2 cellular contexts compared by ENCODE assay signal in genomic region chr19:6869151-6869882, GRCh38.
TF ChIP-seq lines count a peak whose summit lies in the region.
"Not testable (repeated sequence)": the region's sequence is repeated elsewhere in the genome, so short reads cannot be mapped to it uniquely, and the experiment has no call there.

No MANE protein-coding gene starts in this region.

TF ChIP-seq in GM12878, 131 proteins besides CTCF, POLR2A, EP300 and RAD21:
- TF ChIP-seq TCF7 (IDR thresholded peaks at IDR 0.05; ENCODE audit: borderline replicate concordance): peak; percentile 49; the same call in 1 of the 2 replicates
- TF ChIP-seq RAD51 (IDR thresholded peaks at IDR 0.05): peak; percentile 74; the same call in 1 of the 2 replicates
- peak in 1 of 2 experiments; percentile 37; a peak in 1 of 4 replicates for TF ChIP-seq BHLHE40 (IDR thresholded peaks at IDR 0.05; ENCODE audit: borderline replicate concordance in 1 of 2, low read depth in 2 of 2, low read length in 1 of 2)

TF ChIP-seq in HepG2, 621 proteins besides CTCF, POLR2A, EP300 and RAD21:
- TF ChIP-seq USF2 (IDR thresholded peaks at IDR 0.05; ENCODE audit: low read depth, low read length) (peak; percentile 16; the same call in 1 of the 2 replicates), RAD51 (IDR thresholded peaks at IDR 0.05; ENCODE audit: borderline replicate concordance) (peak; percentile 78), MAFK (conservative IDR thresholded peaks at IDR 0.05 in 1 of 2, IDR thresholded peaks at IDR 0.05 in 1 of 2; ENCODE audit: low read length in 2 of 2) (peak in 1 of 2 experiments; percentile 29; a peak in 1 of 4 replicates)
- not testable (repeated sequence) for TF ChIP-seq USF2 (CRISPR knock-in tag; IDR thresholded peaks at IDR 0.05; ENCODE audit: borderline replicate concordance)
